ENCODE assay signal across 8 cellular contexts in genomic region chr6:34393191-34393967, GRCh38. TPM values are rescaled to one million over a fixed set of nuclear protein-coding genes. Genes with fewer than 3 reads are reported as not detected.
DNase-seq lines count a peak whose midpoint lies in the region; ATAC-seq and TF ChIP-seq lines count a peak whose summit lies in the region.

No MANE protein-coding gene starts in this region.

- intact Hi-C loops in esophagus squamous epithelium (cut with DNase I), result no loop called here

- H3K9ac ChIP-seq in parathyroid adenoma, result no peak overlapping the region

- H3K4me2 ChIP-seq in parathyroid adenoma (ENCODE audit: low read length), result peak overlapping the region; percentile 61

- H3K27ac ChIP-seq in Peyer's patch (peak overlapping the region; percentile 84 to 96 (median 93)), esophagus squamous epithelium (peak overlapping the region; percentile 90 to 98 (median 96)), parathyroid adenoma (peak overlapping the region; percentile 91)

- TF ChIP-seq CTCF in Peyer's patch (IDR thresholded peaks at IDR 0.05), result no peak
- no peak for TF ChIP-seq CTCF in esophagus squamous epithelium (IDR thresholded peaks at IDR 0.05)
- TF ChIP-seq CTCF in parathyroid adenoma (IDR thresholded peaks at IDR 0.05), result no peak

- TF ChIP-seq POLR2A in Peyer's patch (IDR thresholded peaks at IDR 0.05), result no peak
- TF ChIP-seq POLR2A in esophagus squamous epithelium (IDR thresholded peaks at IDR 0.05), result no peak

- peak; percentile 55 for DNase-seq in NCI-H146 treated with DMSO at 0.1 percent for 48 hours (lab: John Stamatoyannopoulos, UW; ENCODE audit: unreplicated experiment)
- no peak for DNase-seq in NCI-H146 (lab: John Stamatoyannopoulos, UW)
- DNase-seq in Peyer's patch, result peak in 2 of 3 donors; percentile 21 to 60
- DNase-seq in esophagus squamous epithelium (lab: John Stamatoyannopoulos, UW), result no peak
- no peak for DNase-seq in effector CD4-positive, alpha-beta T cell

- ATAC-seq in HG03045 (IDR thresholded peaks at IDR 0.05; ENCODE audit: unreplicated experiment) (no peak), HG02840 (IDR thresholded peaks at IDR 0.05; ENCODE audit: low FRiP score, unreplicated experiment) (no peak)

- H3K36me3 ChIP-seq in Peyer's patch, result no peaks in the 10 kb centered on the region
- H3K36me3 ChIP-seq in esophagus squamous epithelium, result no peaks in the 10 kb centered on the region
- no peaks in the 10 kb centered on the region for H3K36me3 ChIP-seq in parathyroid adenoma (ENCODE audit: control insufficient read depth, insufficient read depth, low read length)

- H3K4me1 ChIP-seq in Peyer's patch, result peaks cover 0 to 18% (median 5%) of the 10 kb centered on the region in 4 donors
- peaks cover 10 to 50% (median 24%) of the 10 kb centered on the region in 3 donors for H3K4me1 ChIP-seq in esophagus squamous epithelium
- no peaks in the 10 kb centered on the region for H3K4me1 ChIP-seq in parathyroid adenoma

- H3K9me3 ChIP-seq in Peyer's patch, result no peaks in the 10 kb centered on the region
- H3K9me3 ChIP-seq in esophagus squamous epithelium, result peaks cover 0 to 4% (median 0%) of the 10 kb centered on the region in 3 donors
- H3K9me3 ChIP-seq in parathyroid adenoma (ENCODE audit: control insufficient read depth, low read length), result no peaks in the 10 kb centered on the region

- 33 to 43% methylated on average over 16 of the region's 16 CpGs for WGBS in esophagus squamous epithelium, 2 donors

- H3K79me2 ChIP-seq in parathyroid adenoma, result peaks cover 24% of the 10 kb centered on the region

- H3K4me3 ChIP-seq in Peyer's patch (peak overlapping the region; percentile 77 to 92 (median 84)), esophagus squamous epithelium (peak overlapping the region; percentile 55 to 98 (median 86)), parathyroid adenoma (ENCODE audit: low read depth, low read length) (peak overlapping the region; percentile 85)

- H3K27me3 ChIP-seq in Peyer's patch (no peaks in the 10 kb centered on the region), esophagus squamous epithelium (no peaks in the 10 kb centered on the region), parathyroid adenoma (ENCODE audit: control insufficient read depth, insufficient read depth, low read length) (no peaks in the 10 kb centered on the region)

- peak overlapping the region; percentile 64 for H2AFZ ChIP-seq in parathyroid adenoma

RNA-seq across cellular contexts. Expression of gene NUDT3, which starts 0.9 kb away (rescaled TPM):
- total RNA-seq in Peyer's patch (10 to 100 TPM; 17.3 to 28.1 (median 20.6) TPM), esophagus squamous epithelium (10 to 100 TPM; 14.9 to 33.4 (median 22.4) TPM)

RNA-seq across cellular contexts. Expression of gene RPS10, which starts 32.5 kb away (rescaled TPM):
- total RNA-seq in Peyer's patch, result 1,000 to 10,000 TPM in 2 of 4 donors, 100 to 1,000 TPM in 2; 729 to 2,642 (median 1,002) TPM
- total RNA-seq in esophagus squamous epithelium, result 1,000 to 10,000 TPM in 3 of 4 donors, 100 to 1,000 TPM in 1; 983 to 4,649 (median 2,673) TPM

Comparison
In these comparisons a context has a peak if more than half of its experiments do, and no peak if none do; other contexts are left out.
1. DNase-seq: peak in NCI-H146 treated with DMSO at 0.1 percent for 48 hours (single experiment) and Peyer's patch (2 of 3); none in NCI-H146 (single experiment), esophagus squamous epithelium (single experiment) and effector CD4-positive, alpha-beta T cell (single experiment).
2. Peak in every context shown above with its lines, with median percentiles within 50 percentile points of each other: H3K27ac ChIP-seq and H3K4me3 ChIP-seq.